ENCODE assay signal across 1 cellular context in the genomic region with DNA sequence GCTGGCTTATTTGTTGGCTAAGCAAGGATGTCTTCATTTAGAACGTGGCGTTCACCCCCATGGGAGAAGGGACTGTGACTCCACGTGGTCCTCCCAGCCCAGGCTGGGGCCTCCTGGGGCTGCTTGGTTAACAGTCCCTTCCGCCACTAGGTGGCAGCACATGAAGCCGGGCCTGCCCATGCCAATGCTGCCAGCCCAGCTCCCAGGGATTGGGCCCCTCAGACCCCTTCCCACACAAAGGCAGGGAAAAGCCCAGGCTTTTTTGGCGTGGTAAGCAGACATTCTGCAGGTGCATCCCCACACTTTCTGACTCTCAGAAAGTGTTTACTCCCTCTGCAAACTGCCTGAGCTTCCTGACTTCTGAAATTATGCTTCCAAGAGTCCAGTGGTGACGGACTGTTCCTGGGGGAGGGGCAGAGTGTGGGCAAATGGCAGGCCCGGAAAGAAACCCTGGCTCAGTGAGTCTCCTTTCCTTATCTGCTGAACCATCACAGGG.
TF ChIP-seq lines count a peak whose summit lies in the region.

No MANE protein-coding gene starts in this region.

TF ChIP-seq in HCT116, 20 proteins besides CTCF, POLR2A, EP300 and RAD21:
- TF ChIP-seq SRF (IDR thresholded peaks at IDR 0.05; ENCODE audit: low read depth) (no peak), POLR2AphosphoS5 (IDR thresholded peaks at IDR 0.05; ENCODE audit: low read depth, low read length) (peak; percentile 28; the same call in 1 of the 2 replicates)
TF ChIP-seq in HCT116: peak in this region for 1.
